In genomic region chr14:55188686-55189295, GRCh38 we compare ENCODE assay signal across 15 cellular contexts. TPM values are rescaled to one million over a fixed set of nuclear protein-coding genes. Genes with fewer than 3 reads are reported as not detected.
DNase-seq lines count a peak whose midpoint lies in the region; ATAC-seq and TF ChIP-seq lines count a peak whose summit lies in the region.
"Had no signal": no experiment of that assay in that cellular context is flagged by ENCODE, and none has a peak within 500 bp of the region (broad histone marks: within the 10 kb centered on the region; RNA-seq: fewer than 3 reads in every experiment).

No MANE protein-coding gene starts in this region.

- H3K27ac ChIP-seq in HUES6 (ENCODE audit: low read depth, low read length), result no peak overlapping the region
- H3K27ac ChIP-seq in mammary epithelial cell (ENCODE audit: insufficient read depth, low read depth, low read length), result no peak overlapping the region
- H3K27ac ChIP-seq in neural progenitor cell, result no peak overlapping the region
- H3K27ac ChIP-seq: body of pancreas, SJCRH30 had no signal

- H4K20me1 ChIP-seq in mammary epithelial cell (ENCODE audit: insufficient read depth, low read length), result no peaks in the 10 kb centered on the region
- H4K20me1 ChIP-seq in neural progenitor cell (ENCODE audit: low read depth), result peaks cover 62% of the 10 kb centered on the region

- H3K4me3 Mint-ChIP-seq in activated CD8-positive, alpha-beta T cell treated with anti-CD3 and anti-CD28 coated beads, Interleukin-2, amount 10 ng/mL, durations not matched to agents 7 days and 5 days, result peak overlapping the region; percentile 98
- no peak overlapping the region for H3K4me3 Mint-ChIP-seq in activated CD8-positive, alpha-beta T cell treated with anti-CD3 and anti-CD28 coated beads for 36 hours
- H3K4me3 Mint-ChIP-seq in neural progenitor cell (peak overlapping the region; percentile 96), T-helper 17 cell (no peak overlapping the region)

- H3K4me3 ChIP-seq in HUES6 (ENCODE audit: low read depth, low read length), result 0 out of 2 replicates have a peak overlapping the region, but pooled peaks have one; percentile 78
- H3K4me3 ChIP-seq in mammary epithelial cell (replicated peaks in 1 of 3; ENCODE audit: insufficient read depth in 1 of 3, low read depth in 2 of 3, low read length in 3 of 3), result no peak overlapping the region
- peak overlapping the region; percentile 89 for H3K4me3 ChIP-seq in neural progenitor cell
- H3K4me3 ChIP-seq: body of pancreas, SJCRH30 had no signal

- H3K9me3 ChIP-seq in HUES6 (ENCODE audit: control insufficient read depth, insufficient read depth, low read depth, low read length) (peaks cover 2% of the 10 kb centered on the region; the same call in 1 of the 2 replicates), mammary epithelial cell (replicated peaks; ENCODE audit: insufficient read depth, low read length) (no peaks in the 10 kb centered on the region), neural progenitor cell (ENCODE audit: low read depth) (no peaks in the 10 kb centered on the region), T-helper 17 cell (ENCODE audit: control insufficient read depth, low read length, poor library complexity, severe bottlenecking) (no peaks in the 10 kb centered on the region)
- H3K9me3 ChIP-seq: BE2C, body of pancreas had no signal

- peaks cover 58% of the 10 kb centered on the region for H3K79me2 ChIP-seq in mammary epithelial cell (ENCODE audit: insufficient read depth, low read length)
- H3K79me2 ChIP-seq in neural progenitor cell (ENCODE audit: low read depth), result peaks cover 74% of the 10 kb centered on the region

- no peak overlapping the region for H3K9ac ChIP-seq in HUES6 (ENCODE audit: low read length)
- no peak overlapping the region for H3K9ac ChIP-seq in mammary epithelial cell (ENCODE audit: insufficient read depth, low read length)
- H3K9ac ChIP-seq in neural progenitor cell, result no peak overlapping the region

- dilution Hi-C loops in mammary epithelial cell (cut with HindIII; ENCODE audit: low sequenced_read_pairs), result loop anchor here (5.0 kb wide), 1 partner anchor 51 kb away; no protein-coding TSS in a partner anchor

- no peaks in the 10 kb centered on the region for H3K27me3 Mint-ChIP-seq in activated CD8-positive, alpha-beta T cell treated with anti-CD3 and anti-CD28 coated beads, Interleukin-2, amount 10 ng/mL, durations not matched to agents 7 days and 5 days (ENCODE audit: low read depth)
- H3K27me3 Mint-ChIP-seq in activated CD8-positive, alpha-beta T cell treated with anti-CD3 and anti-CD28 coated beads for 36 hours, result no peaks in the 10 kb centered on the region
- H3K27me3 Mint-ChIP-seq in neural progenitor cell (ENCODE audit: insufficient read depth, low read depth), result no peaks in the 10 kb centered on the region
- no peaks in the 10 kb centered on the region for H3K27me3 Mint-ChIP-seq in T-helper 17 cell

- CTCF ChIA-PET in activated CD8-positive, alpha-beta T cell treated with anti-CD3 and anti-CD28 coated beads, Interleukin-2, amount 10 ng/mL, durations not matched to agents 7 days and 5 days (lab: Charles Lee), result interaction anchor here (0.7 kb wide), 1 partner anchor 29 kb away, joined by 3 read pairs; no protein-coding TSS in a partner anchor
- CTCF ChIA-PET in activated CD8-positive, alpha-beta T cell treated with anti-CD3 and anti-CD28 coated beads for 36 hours (lab: Charles Lee), result no interaction called here
- CTCF ChIA-PET in mammary epithelial cell (lab: Charles Lee; ENCODE audit: low non-redundant PET), result no interaction called here

- intact Hi-C loops in activated CD8-positive, alpha-beta T cell treated with anti-CD3 and anti-CD28 coated beads for 36 hours (cut with micrococcal nuclease), result no loop called here
- intact Hi-C loops in mammary epithelial cell (cut with micrococcal nuclease), result no loop called here

- POLR2A ChIA-PET in activated CD8-positive, alpha-beta T cell treated with anti-CD3 and anti-CD28 coated beads, Interleukin-2, amount 10 ng/mL, durations not matched to agents 7 days and 5 days (lab: Charles Lee), result no interaction called here
- POLR2A ChIA-PET in activated CD8-positive, alpha-beta T cell treated with anti-CD3 and anti-CD28 coated beads for 36 hours (lab: Charles Lee), result interaction anchor here (0.6 kb wide), 1 partner anchor 218 kb away, joined by 3 read pairs; no protein-coding TSS in a partner anchor

- no peak for DNase-seq in activated CD8-positive, alpha-beta T cell treated with anti-CD3 and anti-CD28 coated beads, Interleukin-2, amount 10 ng/mL, durations not matched to agents 7 days and 5 days
- no peak for DNase-seq in activated CD8-positive, alpha-beta T cell treated with anti-CD3 and anti-CD28 coated beads for 36 hours
- no peak for DNase-seq in mammary epithelial cell
- no peak for DNase-seq in neural progenitor cell (ENCODE audit: low spot score)
- no peak for DNase-seq in T-helper 17 cell
- no peak for DNase-seq in NCI-H526 (lab: John Stamatoyannopoulos, UW)
- DNase-seq: activated effector memory CD4-positive, alpha-beta T cell treated with Interleukin-2 at 50 U/mL for 16 hours; BE2C; body of pancreas; DMS79 treated with DMSO at 0.1 percent for 48 hours; SJCRH30; stimulated activated CD4-positive, alpha-beta T cell treated with anti-CD3 and anti-CD28 coated beads, Interleukin-2, amount 100 ng/mL, for 24 hours had no signal

- H3K27me3 ChIP-seq in HUES6 (ENCODE audit: control insufficient read depth, insufficient read depth, low read length), result no peaks in the 10 kb centered on the region
- no peaks in the 10 kb centered on the region for H3K27me3 ChIP-seq in mammary epithelial cell (ENCODE audit: insufficient read depth, low read length)
- H3K27me3 ChIP-seq in neural progenitor cell, result no peaks in the 10 kb centered on the region
- H3K27me3 ChIP-seq: BE2C, body of pancreas, SJCRH30 had no signal

- no peak overlapping the region for H3K27ac Mint-ChIP-seq in activated CD8-positive, alpha-beta T cell treated with anti-CD3 and anti-CD28 coated beads, Interleukin-2, amount 10 ng/mL, durations not matched to agents 7 days and 5 days
- H3K27ac Mint-ChIP-seq in activated CD8-positive, alpha-beta T cell treated with anti-CD3 and anti-CD28 coated beads for 36 hours, result no peak overlapping the region
- H3K27ac Mint-ChIP-seq in neural progenitor cell (no peak overlapping the region), T-helper 17 cell (no peak overlapping the region)

- H3K4me2 ChIP-seq in mammary epithelial cell (ENCODE audit: insufficient read depth, low read depth, low read length), result peak overlapping the region; percentile 88
- peak overlapping the region; percentile 97 for H3K4me2 ChIP-seq in neural progenitor cell

- no TSS peak for BruUV-seq in mammary epithelial cell (replicated peaks; lab: Mats Ljungman, UMichigan)

- WGBS in mammary epithelial cell (ENCODE audit: low coverage, missing lambda C conversion rate), result 98% methylated on average over 4 of the region's 4 CpGs

- in situ Hi-C loops in mammary epithelial cell (cut with MboI; ENCODE audit: low sequenced_read_pairs in 2 of 2), result no loop called here

- H3K36me3 ChIP-seq in HUES6 (ENCODE audit: control insufficient read depth, insufficient read depth, low read length) (peaks cover 44% of the 10 kb centered on the region), mammary epithelial cell (ENCODE audit: insufficient read depth, low read length) (peaks cover 6% of the 10 kb centered on the region), neural progenitor cell (peaks cover 14% of the 10 kb centered on the region)

- H3K36me3 Mint-ChIP-seq in activated CD8-positive, alpha-beta T cell treated with anti-CD3 and anti-CD28 coated beads, Interleukin-2, amount 10 ng/mL, durations not matched to agents 7 days and 5 days (ENCODE audit: low read depth), result peaks cover 48% of the 10 kb centered on the region
- H3K36me3 Mint-ChIP-seq in activated CD8-positive, alpha-beta T cell treated with anti-CD3 and anti-CD28 coated beads for 36 hours (ENCODE audit: low read depth), result peaks cover 11% of the 10 kb centered on the region
- H3K36me3 Mint-ChIP-seq in neural progenitor cell, result peaks cover 18% of the 10 kb centered on the region
- H3K36me3 Mint-ChIP-seq in T-helper 17 cell (ENCODE audit: low read depth), result no peaks in the 10 kb centered on the region

- H3K4me1 Mint-ChIP-seq in activated CD8-positive, alpha-beta T cell treated with anti-CD3 and anti-CD28 coated beads, Interleukin-2, amount 10 ng/mL, durations not matched to agents 7 days and 5 days (ENCODE audit: low read depth), result peaks cover 39% of the 10 kb centered on the region
- H3K4me1 Mint-ChIP-seq in activated CD8-positive, alpha-beta T cell treated with anti-CD3 and anti-CD28 coated beads for 36 hours (ENCODE audit: low read depth), result peaks cover 20% of the 10 kb centered on the region
- H3K4me1 Mint-ChIP-seq in neural progenitor cell, result peaks cover 19% of the 10 kb centered on the region
- peaks cover 19% of the 10 kb centered on the region for H3K4me1 Mint-ChIP-seq in T-helper 17 cell

- ATAC-seq in activated CD8-positive, alpha-beta T cell treated with anti-CD3 and anti-CD28 coated beads, Interleukin-2, amount 10 ng/mL, durations not matched to agents 7 days and 5 days, result no peak
- no peak for ATAC-seq in activated CD8-positive, alpha-beta T cell treated with anti-CD3 and anti-CD28 coated beads for 36 hours
- ATAC-seq in T-helper 17 cell, result no peak
- no peak for ATAC-seq in GM21381 (IDR thresholded peaks at IDR 0.05; ENCODE audit: unreplicated experiment)
- ATAC-seq: activated CD4-positive, CD25-positive, alpha-beta regulatory T cell treated with anti-CD3 and anti-CD28 coated beads, Interleukin-2, amount 50 U/mL, for 24 hours; body of pancreas had no signal

- no peaks in the 10 kb centered on the region for H3K9me3 Mint-ChIP-seq in activated CD8-positive, alpha-beta T cell treated with anti-CD3 and anti-CD28 coated beads, Interleukin-2, amount 10 ng/mL, durations not matched to agents 7 days and 5 days (ENCODE audit: insufficient read depth)
- H3K9me3 Mint-ChIP-seq in activated CD8-positive, alpha-beta T cell treated with anti-CD3 and anti-CD28 coated beads for 36 hours, result no peaks in the 10 kb centered on the region
- H3K9me3 Mint-ChIP-seq in neural progenitor cell, result no peaks in the 10 kb centered on the region

- H2AFZ ChIP-seq in mammary epithelial cell (ENCODE audit: low read depth, low read length), result no peak overlapping the region
- no peak overlapping the region for H2AFZ ChIP-seq in neural progenitor cell (replicated peaks)

- H3K4me1 ChIP-seq in HUES6 (ENCODE audit: control insufficient read depth, insufficient read depth, low read length), result peaks cover 12% of the 10 kb centered on the region
- H3K4me1 ChIP-seq in mammary epithelial cell (ENCODE audit: insufficient read depth, low read length), result peaks cover 10% of the 10 kb centered on the region
- peaks cover 15% of the 10 kb centered on the region for H3K4me1 ChIP-seq in neural progenitor cell

- no peak for TF ChIP-seq CTCF in activated CD8-positive, alpha-beta T cell treated with anti-CD3 and anti-CD28 coated beads for 36 hours (IDR thresholded peaks at IDR 0.05)
- TF ChIP-seq CTCF in mammary epithelial cell (conservative IDR thresholded peaks at IDR 0.05 in 1 of 2, IDR thresholded peaks at IDR 0.05 in 1 of 2; ENCODE audit: extremely low read depth in 1 of 2, insufficient read depth in 1 of 2, low read depth in 1 of 2, low read length in 2 of 2) (no peak), neural progenitor cell (IDR thresholded peaks at IDR 0.05) (no peak)

- H3F3A ChIP-seq in neural progenitor cell (ENCODE audit: low read depth), result peaks cover 12% of the 10 kb centered on the region

RNA-seq across cellular contexts. Expression of gene DLGAP5, which starts 2.6 kb away (rescaled TPM):
- total RNA-seq in activated CD8-positive, alpha-beta T cell treated with anti-CD3 and anti-CD28 coated beads, Interleukin-2, amount 10 ng/mL, durations not matched to agents 7 days and 5 days, result 100 to 1,000 TPM; 110 to 112 TPM
- 10 to 100 TPM; 75.4 to 84.0 TPM for total RNA-seq in activated CD8-positive, alpha-beta T cell treated with anti-CD3 and anti-CD28 coated beads for 36 hours
- total RNA-seq in mammary epithelial cell (10 to 100 TPM in 1 of 2 donors, under 1 TPM in 1; 0.50 to 33.9 TPM), neural progenitor cell (ENCODE audit: low replicate concordance) (191 and 313 TPM in 2 replicates), T-helper 17 cell (under 1 TPM in 1 of 2 donors, not detected in 1; 0.12 TPM)
- polyA plus RNA-seq in mammary epithelial cell, result 18.1 TPM
- polyA minus RNA-seq in mammary epithelial cell, result 3.8 TPM
- total RNA-seq: body of pancreas had no signal

RNA-seq across cellular contexts. Expression of gene LGALS3, which starts 59.7 kb away (rescaled TPM):
- total RNA-seq in activated CD8-positive, alpha-beta T cell treated with anti-CD3 and anti-CD28 coated beads, Interleukin-2, amount 10 ng/mL, durations not matched to agents 7 days and 5 days, result 10 to 100 TPM; 31.5 to 34.4 TPM
- 1 to 10 TPM; 4.5 to 6.0 TPM for total RNA-seq in activated CD8-positive, alpha-beta T cell treated with anti-CD3 and anti-CD28 coated beads for 36 hours
- 100 to 1,000 TPM; 138 to 232 TPM for total RNA-seq in mammary epithelial cell
- polyA plus RNA-seq in mammary epithelial cell, result 156 TPM
- 47.3 TPM for polyA minus RNA-seq in mammary epithelial cell
- total RNA-seq in neural progenitor cell (ENCODE audit: low replicate concordance), result 0.99 TPM in 1 of 2 replicates, not detected in the other
- total RNA-seq in T-helper 17 cell, result 10 to 100 TPM; 38.7 to 49.8 TPM

Comparison
In these comparisons a context has a peak if more than half of its experiments do, and no peak if none do; other contexts are left out.
1. H3K4me3 Mint-ChIP-seq: peak in activated CD8-positive, alpha-beta T cell treated with anti-CD3 and anti-CD28 coated beads, Interleukin-2, amount 10 ng/mL, durations not matched to agents 7 days and 5 days (single experiment) and neural progenitor cell (single experiment); none in activated CD8-positive, alpha-beta T cell treated with anti-CD3 and anti-CD28 coated beads for 36 hours (single experiment) and T-helper 17 cell (single experiment).
2. RNA of gene LGALS3, which starts 59.7 kb away (total RNA-seq): 138 to 232 TPM in mammary epithelial cell, 38.7 to 49.8 TPM in T-helper 17 cell and 31.5 to 34.4 TPM in activated CD8-positive, alpha-beta T cell treated with anti-CD3 and anti-CD28 coated beads, Interleukin-2, amount 10 ng/mL, durations not matched to agents 7 days and 5 days; 4.5 to 6.0 TPM in activated CD8-positive, alpha-beta T cell treated with anti-CD3 and anti-CD28 coated beads for 36 hours and 0.99 TPM in neural progenitor cell; every median in the first group is over 4 times any median in the second.
3. H3K4me3 ChIP-seq: peak in HUES6 (single experiment) and neural progenitor cell (single experiment); none in mammary epithelial cell (0 of 3).